1 cellular context compared by ENCODE assay signal in the genomic region with DNA sequence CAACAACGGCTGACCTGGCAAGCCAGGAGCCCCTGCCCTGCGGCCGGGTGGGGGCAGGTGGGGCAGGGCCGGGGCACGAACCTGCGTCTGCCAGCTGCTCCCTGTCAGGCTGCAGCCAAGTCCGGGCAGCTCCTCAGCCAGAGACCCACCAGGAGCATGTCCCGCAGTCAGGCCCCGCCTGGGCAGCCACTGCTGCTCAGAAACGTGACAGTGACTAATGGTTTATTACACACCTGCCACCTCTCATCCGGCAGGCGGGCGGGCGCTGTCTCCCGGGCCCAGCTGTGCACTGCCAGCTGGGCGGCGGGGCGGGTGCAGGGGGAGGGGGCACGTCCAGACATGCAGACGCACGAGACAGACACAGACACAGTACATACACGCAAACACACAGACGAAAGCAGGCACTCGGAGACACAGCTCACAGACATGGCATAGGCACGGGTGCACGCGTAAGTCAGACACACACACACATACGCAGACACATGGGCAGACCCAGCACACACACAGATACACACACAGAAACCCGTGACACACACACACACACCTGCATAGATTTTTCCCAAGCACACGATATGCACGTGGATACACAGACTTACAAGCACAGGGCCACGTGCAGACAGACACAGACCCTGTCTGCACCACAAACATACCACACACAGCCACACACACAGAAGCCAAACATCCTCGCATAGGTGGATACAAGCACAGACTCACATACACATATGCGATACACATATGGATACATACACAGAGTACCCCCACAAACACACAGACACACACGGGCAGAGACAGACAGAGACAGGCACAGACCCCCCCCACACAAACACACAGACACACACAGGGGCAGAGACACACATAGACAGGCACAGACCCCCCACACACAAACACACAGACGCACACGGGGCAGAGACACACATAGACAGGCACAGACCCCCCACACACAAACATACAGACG.
TF ChIP-seq lines count a peak whose summit lies in the region.

No MANE protein-coding gene starts in this region.

TF ChIP-seq in K562, 482 proteins besides CTCF, POLR2A, EP300 and RAD21 (continued from another document):
- TF ChIP-seq FOS (IDR thresholded peaks at IDR 0.05; ENCODE audit: extremely low read depth, insufficient read length) = no peak
- TF ChIP-seq HDGF (IDR thresholded peaks at IDR 0.05) = peak; percentile 69; the same call in 1 of the 2 replicates
- no peak for TF ChIP-seq ADNP (tag; IDR thresholded peaks at IDR 0.05)
